Comparison of ENCODE assay signal across 10 cellular contexts in the genomic region with DNA sequence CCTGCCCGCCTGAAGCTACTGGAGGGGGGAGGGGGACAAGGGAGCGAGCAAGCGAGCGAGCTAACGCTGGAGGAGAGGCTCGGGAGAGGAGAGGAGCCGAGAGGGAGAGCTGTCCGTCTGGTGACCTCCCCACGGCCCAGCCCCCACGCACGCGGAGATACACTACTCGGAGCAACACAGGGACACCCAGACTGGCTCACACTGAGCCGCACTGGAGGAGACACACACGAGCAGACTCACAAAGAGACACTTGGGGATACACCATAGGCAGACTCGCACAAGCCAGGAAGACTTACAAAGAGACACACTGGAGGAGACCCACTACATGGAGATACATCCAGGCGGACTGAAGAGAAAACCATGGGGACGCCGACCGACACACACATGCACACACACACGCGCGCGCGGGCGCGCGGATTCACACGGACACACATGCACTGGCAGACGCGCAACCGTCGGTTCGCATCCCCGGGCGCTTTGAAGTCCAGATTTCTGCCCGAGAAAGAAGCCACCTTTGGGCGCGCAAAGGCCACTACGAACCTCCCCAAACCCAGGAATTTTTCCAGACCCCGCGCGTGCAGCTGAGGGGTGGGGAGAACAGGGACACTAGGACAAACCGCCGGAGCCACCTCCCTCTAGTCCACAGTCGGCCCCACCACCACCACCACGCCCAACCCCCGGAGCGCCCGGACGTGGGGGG. TPM values are rescaled to one million over a fixed set of nuclear protein-coding genes. Genes with fewer than 3 reads are reported as not detected.
DNase-seq lines count a peak whose midpoint lies in the region; ATAC-seq, FAIRE-seq and TF ChIP-seq lines count a peak whose summit lies in the region.
"Had no signal": no experiment of that assay in that cellular context is flagged by ENCODE, and none has a peak within 500 bp of the region (broad histone marks: within the 10 kb centered on the region; RNA-seq: fewer than 3 reads in every experiment).

No MANE protein-coding gene starts in this region.

- no peak overlapping the region for H3K27ac ChIP-seq in cardiac muscle cell
- no peak overlapping the region for H3K27ac ChIP-seq in muscle layer of colon (ENCODE audit: low read depth, low read length)
- no peak overlapping the region for H3K27ac ChIP-seq in uterus

- H3K36me3 ChIP-seq in cardiac muscle cell = no peaks in the 10 kb centered on the region
- H3K36me3 ChIP-seq in muscle layer of colon (ENCODE audit: insufficient read depth, low read length) = no peaks in the 10 kb centered on the region
- H3K36me3 ChIP-seq in uterus = no peaks in the 10 kb centered on the region

- H3K27me3 ChIP-seq in cardiac muscle cell (peaks cover 47% of the 10 kb centered on the region), muscle layer of colon (ENCODE audit: control insufficient read depth in 1 of 2, insufficient read depth in 2 of 2, low read length in 2 of 2) (peaks cover 26 to 64% of the 10 kb centered on the region in 2 donors), uterus (peaks cover 7 to 8% of the 10 kb centered on the region in 2 donors)

- peaks cover 4% of the 10 kb centered on the region for H3K36me3 Mint-ChIP-seq in central memory CD8-positive, alpha-beta T cell (ENCODE audit: insufficient read depth)

- ATAC-seq in Right ventricle myocardium superior (ENCODE audit: poor library complexity) = no peak
- ATAC-seq in central memory CD8-positive, alpha-beta T cell (replicated peaks; ENCODE audit: extremely low read depth, poor library complexity, severe bottlenecking) = no peak

- TF ChIP-seq CTCF in cardiac muscle cell (IDR thresholded peaks at IDR 0.05; ENCODE audit: low read depth, low read length) (no peak), uterus (IDR thresholded peaks at IDR 0.05) (no peak)

- peaks cover 88% of the 10 kb centered on the region for H3K27me3 Mint-ChIP-seq in central memory CD8-positive, alpha-beta T cell

- H3K9me3 ChIP-seq in cardiac muscle cell (ENCODE audit: low read depth) = no peaks in the 10 kb centered on the region
- H3K9me3 ChIP-seq in muscle layer of colon (ENCODE audit: low read length) = no peaks in the 10 kb centered on the region
- H3K9me3 ChIP-seq in uterus = no peaks in the 10 kb centered on the region

- no peak for TF ChIP-seq POLR2A in uterus (IDR thresholded peaks at IDR 0.05)

- no peak overlapping the region for H3K9ac ChIP-seq in muscle layer of colon (ENCODE audit: low read length)

- H3K4me3 ChIP-seq in cardiac muscle cell (peak overlapping the region; percentile 65), muscle layer of colon (ENCODE audit: low read depth in 1 of 2, low read length in 2 of 2) (peak overlapping the region; percentile 21 to 37), uterus (peak overlapping the region; percentile 22 to 49)

- peaks cover 28% of the 10 kb centered on the region for H3K4me1 Mint-ChIP-seq in central memory CD8-positive, alpha-beta T cell

- no peak for FAIRE-seq in HTR-8/SVneo (lab: Jason Lieb, UNC)
- no peak for FAIRE-seq in frontal cortex (lab: Jason Lieb, UNC)
- FAIRE-seq: G401.6 had no signal

- H3K4me1 ChIP-seq in cardiac muscle cell (ENCODE audit: low read depth) (peaks cover 4% of the 10 kb centered on the region), muscle layer of colon (ENCODE audit: insufficient read depth, low read length) (peaks cover 17% of the 10 kb centered on the region), uterus (peaks cover 0 to 28% of the 10 kb centered on the region in 2 donors)

- H3K27ac Mint-ChIP-seq in central memory CD8-positive, alpha-beta T cell (ENCODE audit: low read depth) = no peak overlapping the region

- no peaks in the 10 kb centered on the region for H3K9me3 Mint-ChIP-seq in central memory CD8-positive, alpha-beta T cell

- DNase-seq in cardiac muscle cell (ENCODE audit: low read depth in 1 of 2, low spot score in 1 of 2) (no peak), Right ventricle myocardium superior (no peak), uterus (no peak), HTR-8/SVneo (ENCODE audit: insufficient read length, low spot score) (no peak), SK-N-DZ (ENCODE audit: low spot score) (no peak), frontal cortex (ENCODE audit: low spot score in 2 of 2) (no peak)
- no peak for DNase-seq in central memory CD8-positive, alpha-beta T cell (ENCODE audit: low spot score in 2 of 2)
- DNase-seq: activated effector memory CD4-positive, alpha-beta T cell treated with Interleukin-2 at 50 U/mL for 16 hours had no signal

- H3K4me3 Mint-ChIP-seq in central memory CD8-positive, alpha-beta T cell = peak overlapping the region; percentile 41

- intact Hi-C loops in Right ventricle myocardium superior (cut with DNase I) = no loop called here
- intact Hi-C loops in uterus (cut with DNase I; ENCODE audit: low total_unique reads) = no loop called here

RNA-seq across cellular contexts. Expression of a gene that starts 0.7 kb away (rescaled TPM):
- total RNA-seq in cardiac muscle cell (23.1 and 29.8 TPM in 2 replicates), Right ventricle myocardium superior (7.8 TPM), uterus (10 to 100 TPM in 1 of 4 donors, 1 to 10 TPM in 1, under 1 TPM in 1, not detected in 1; 0.59 to 14.7 (median 6.6) TPM), frontal cortex (9.8 TPM)
- polyA plus RNA-seq in cardiac muscle cell = 15.5 and 22.4 TPM in 2 replicates
- polyA plus RNA-seq in SK-N-DZ (2014; cell fraction: cytosol; rRNA removed) = 85.6 and 98.3 TPM in 2 replicates
- 45.4 and 60.6 TPM in 2 replicates for polyA plus RNA-seq in SK-N-DZ (2014; cell fraction: nucleus; rRNA removed)

RNA-seq across cellular contexts. Expression of a gene that starts 23.1 kb away (rescaled TPM):
- total RNA-seq in cardiac muscle cell = 68.4 and 71.6 TPM in 2 replicates
- polyA plus RNA-seq in cardiac muscle cell = 84.3 and 89.4 TPM in 2 replicates
- total RNA-seq in Right ventricle myocardium superior = 43.4 TPM
- total RNA-seq in uterus = 10 to 100 TPM; 18.1 to 39.1 (median 26.9) TPM
- 31.2 and 38.8 TPM in 2 replicates for polyA plus RNA-seq in SK-N-DZ (2014; cell fraction: cytosol; rRNA removed)
- 21.2 and 32.3 TPM in 2 replicates for polyA plus RNA-seq in SK-N-DZ (2014; cell fraction: nucleus; rRNA removed)
- total RNA-seq in frontal cortex = 6.1 TPM

RNA-seq across cellular contexts. Expression of a gene that starts 31.5 kb away (rescaled TPM):
- total RNA-seq in cardiac muscle cell (79.8 and 82.7 TPM in 2 replicates), Right ventricle myocardium superior (129 TPM), uterus (10 to 100 TPM; 27.7 to 98.0 (median 58.6) TPM), frontal cortex (165 TPM)
- polyA plus RNA-seq in cardiac muscle cell = 172 and 180 TPM in 2 replicates
- 57.8 and 72.5 TPM in 2 replicates for polyA plus RNA-seq in SK-N-DZ (2014; cell fraction: cytosol; rRNA removed)
- polyA plus RNA-seq in SK-N-DZ (2014; cell fraction: nucleus; rRNA removed) = 49.2 and 57.7 TPM in 2 replicates

RNA-seq across cellular contexts. Expression of a gene that starts 40.0 kb away (rescaled TPM):
- total RNA-seq in cardiac muscle cell = 0.27 and 1.7 TPM in 2 replicates
- 1.4 TPM in 1 of 2 replicates, not detected in the other for polyA plus RNA-seq in cardiac muscle cell
- not detected for total RNA-seq in Right ventricle myocardium superior
- total RNA-seq in uterus = under 1 TPM in 2 of 4 donors, not detected in 2; 0.35 to 0.82 TPM
- 0.25 TPM in 1 of 2 replicates, not detected in the other for polyA plus RNA-seq in SK-N-DZ (2014; cell fraction: cytosol; rRNA removed)
- 0.15 TPM in 1 of 2 replicates, not detected in the other for polyA plus RNA-seq in SK-N-DZ (2014; cell fraction: nucleus; rRNA removed)
- total RNA-seq in frontal cortex = 0.82 TPM

RNA-seq across cellular contexts. Expression of a gene that starts 48.8 kb away (rescaled TPM):
- total RNA-seq in cardiac muscle cell (106 and 125 TPM in 2 replicates), Right ventricle myocardium superior (22.2 TPM), uterus (10 to 100 TPM; 34.1 to 55.2 (median 51.3) TPM), frontal cortex (20.8 TPM)
- polyA plus RNA-seq in cardiac muscle cell = 137 and 144 TPM in 2 replicates
- polyA plus RNA-seq in SK-N-DZ (2014; cell fraction: cytosol; rRNA removed) = 183 and 208 TPM in 2 replicates
- polyA plus RNA-seq in SK-N-DZ (2014; cell fraction: nucleus; rRNA removed) = 89.9 and 92.3 TPM in 2 replicates
